7 cellular contexts compared by ENCODE assay signal in genomic region chr12:125356111-125356510, GRCh38.
"Had no signal": no experiment of that assay in that cellular context is flagged by ENCODE, and none has a peak within 500 bp of the region (broad histone marks: within the 10 kb centered on the region; RNA-seq: fewer than 3 reads in every experiment).

No MANE protein-coding gene starts in this region.

- H3K9me3 ChIP-seq: HAP-1 had no signal

- H3K36me3 ChIP-seq: HAP-1 had no signal

- DNase-seq: H7, Kasumi-1, KG1 had no signal

- H3K4me1 ChIP-seq: HAP-1 had no signal

- H3K4me3 ChIP-seq: GM23338, HAP-1 had no signal

- H3K4me2 ChIP-seq: GM23338 had no signal

- H2AFZ ChIP-seq: GM23338 had no signal

- FAIRE-seq: HTR-8/SVneo had no signal

- ATAC-seq: GM23338, HCT116 had no signal
